Comparison of ENCODE assay signal across 1 cellular context in the genomic region with DNA sequence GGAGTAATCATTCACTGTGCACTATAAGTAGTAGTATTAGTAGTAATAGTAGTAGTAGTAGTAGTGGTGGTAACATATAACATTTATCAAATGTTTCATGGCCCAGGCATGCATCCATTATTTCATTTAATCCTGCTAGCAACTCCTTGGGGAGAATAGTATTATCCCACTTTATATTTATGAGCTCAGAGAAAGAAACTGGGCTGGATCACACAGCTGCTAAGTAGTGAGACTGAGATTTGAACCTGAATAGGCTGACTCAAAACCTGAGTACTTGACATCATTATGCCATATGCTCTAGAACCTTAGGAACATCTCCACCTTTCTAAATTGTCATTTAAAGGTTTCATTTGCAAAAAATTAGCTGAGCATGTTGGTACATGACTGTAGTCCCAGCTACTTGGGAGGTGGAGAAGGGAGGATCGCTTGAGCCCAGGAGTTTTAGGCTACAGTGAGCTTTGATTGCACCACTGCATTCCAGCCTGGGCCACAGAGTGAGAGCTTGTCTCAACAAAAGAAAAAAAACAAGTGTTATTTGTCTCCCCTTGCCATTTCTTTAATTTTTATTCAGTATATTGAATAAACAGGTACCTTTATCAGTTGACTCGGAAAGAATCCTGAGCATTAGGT.
TF ChIP-seq lines count a peak whose summit lies in the region.

No MANE protein-coding gene starts in this region.

TF ChIP-seq in SK-N-SH, 30 proteins besides CTCF, POLR2A, EP300 and RAD21 (continued from another document):
- TF ChIP-seq, protein P1, sequence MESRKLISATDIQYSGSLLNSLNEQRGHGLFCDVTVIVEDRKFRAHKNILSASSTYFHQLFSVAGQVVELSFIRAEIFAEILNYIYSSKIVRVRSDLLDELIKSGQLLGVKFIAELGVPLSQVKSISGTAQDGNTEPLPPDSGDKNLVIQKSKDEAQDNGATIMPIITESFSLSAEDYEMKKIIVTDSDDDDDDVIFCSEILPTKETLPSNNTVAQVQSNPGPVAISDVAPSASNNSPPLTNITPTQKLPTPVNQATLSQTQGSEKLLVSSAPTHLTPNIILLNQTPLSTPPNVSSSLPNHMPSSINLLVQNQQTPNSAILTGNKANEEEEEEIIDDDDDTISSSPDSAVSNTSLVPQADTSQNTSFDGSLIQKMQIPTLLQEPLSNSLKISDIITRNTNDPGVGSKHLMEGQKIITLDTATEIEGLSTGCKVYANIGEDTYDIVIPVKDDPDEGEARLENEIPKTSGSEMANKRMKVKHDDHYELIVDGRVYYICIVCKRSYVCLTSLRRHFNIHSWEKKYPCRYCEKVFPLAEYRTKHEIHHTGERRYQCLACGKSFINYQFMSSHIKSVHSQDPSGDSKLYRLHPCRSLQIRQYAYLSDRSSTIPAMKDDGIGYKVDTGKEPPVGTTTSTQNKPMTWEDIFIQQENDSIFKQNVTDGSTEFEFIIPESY (IDR thresholded peaks at IDR 0.05; ENCODE audit: borderline replicate concordance, low read depth) = no peak
- TF ChIP-seq, protein P2, sequence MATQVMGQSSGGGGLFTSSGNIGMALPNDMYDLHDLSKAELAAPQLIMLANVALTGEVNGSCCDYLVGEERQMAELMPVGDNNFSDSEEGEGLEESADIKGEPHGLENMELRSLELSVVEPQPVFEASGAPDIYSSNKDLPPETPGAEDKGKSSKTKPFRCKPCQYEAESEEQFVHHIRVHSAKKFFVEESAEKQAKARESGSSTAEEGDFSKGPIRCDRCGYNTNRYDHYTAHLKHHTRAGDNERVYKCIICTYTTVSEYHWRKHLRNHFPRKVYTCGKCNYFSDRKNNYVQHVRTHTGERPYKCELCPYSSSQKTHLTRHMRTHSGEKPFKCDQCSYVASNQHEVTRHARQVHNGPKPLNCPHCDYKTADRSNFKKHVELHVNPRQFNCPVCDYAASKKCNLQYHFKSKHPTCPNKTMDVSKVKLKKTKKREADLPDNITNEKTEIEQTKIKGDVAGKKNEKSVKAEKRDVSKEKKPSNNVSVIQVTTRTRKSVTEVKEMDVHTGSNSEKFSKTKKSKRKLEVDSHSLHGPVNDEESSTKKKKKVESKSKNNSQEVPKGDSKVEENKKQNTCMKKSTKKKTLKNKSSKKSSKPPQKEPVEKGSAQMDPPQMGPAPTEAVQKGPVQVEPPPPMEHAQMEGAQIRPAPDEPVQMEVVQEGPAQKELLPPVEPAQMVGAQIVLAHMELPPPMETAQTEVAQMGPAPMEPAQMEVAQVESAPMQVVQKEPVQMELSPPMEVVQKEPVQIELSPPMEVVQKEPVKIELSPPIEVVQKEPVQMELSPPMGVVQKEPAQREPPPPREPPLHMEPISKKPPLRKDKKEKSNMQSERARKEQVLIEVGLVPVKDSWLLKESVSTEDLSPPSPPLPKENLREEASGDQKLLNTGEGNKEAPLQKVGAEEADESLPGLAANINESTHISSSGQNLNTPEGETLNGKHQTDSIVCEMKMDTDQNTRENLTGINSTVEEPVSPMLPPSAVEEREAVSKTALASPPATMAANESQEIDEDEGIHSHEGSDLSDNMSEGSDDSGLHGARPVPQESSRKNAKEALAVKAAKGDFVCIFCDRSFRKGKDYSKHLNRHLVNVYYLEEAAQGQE (IDR thresholded peaks at IDR 0.05; ENCODE audit: low read depth, low read length) = no peak
- TF ChIP-seq ELF1 (IDR thresholded peaks at IDR 0.05) (no peak), FOXJ3 (CRISPR knock-in tag; IDR thresholded peaks at IDR 0.05) (no peak), GATA2 (CRISPR knock-in tag; IDR thresholded peaks at IDR 0.05) (no peak), RXRA (IDR thresholded peaks at IDR 0.05; ENCODE audit: borderline replicate concordance, low read depth) (no peak), TCF12 (IDR thresholded peaks at IDR 0.05) (no peak), YY1 (IDR thresholded peaks at IDR 0.05; ENCODE audit: low read depth) (no peak), FOXM1 (IDR thresholded peaks at IDR 0.05; ENCODE audit: low read depth) (no peak)
- TF ChIP-seq, protein P3, sequence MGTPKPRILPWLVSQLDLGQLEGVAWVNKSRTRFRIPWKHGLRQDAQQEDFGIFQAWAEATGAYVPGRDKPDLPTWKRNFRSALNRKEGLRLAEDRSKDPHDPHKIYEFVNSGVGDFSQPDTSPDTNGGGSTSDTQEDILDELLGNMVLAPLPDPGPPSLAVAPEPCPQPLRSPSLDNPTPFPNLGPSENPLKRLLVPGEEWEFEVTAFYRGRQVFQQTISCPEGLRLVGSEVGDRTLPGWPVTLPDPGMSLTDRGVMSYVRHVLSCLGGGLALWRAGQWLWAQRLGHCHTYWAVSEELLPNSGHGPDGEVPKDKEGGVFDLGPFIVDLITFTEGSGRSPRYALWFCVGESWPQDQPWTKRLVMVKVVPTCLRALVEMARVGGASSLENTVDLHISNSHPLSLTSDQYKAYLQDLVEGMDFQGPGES (IDR thresholded peaks at IDR 0.05; ENCODE audit: low read depth, low read length) = no peak
- TF ChIP-seq, protein P4, sequence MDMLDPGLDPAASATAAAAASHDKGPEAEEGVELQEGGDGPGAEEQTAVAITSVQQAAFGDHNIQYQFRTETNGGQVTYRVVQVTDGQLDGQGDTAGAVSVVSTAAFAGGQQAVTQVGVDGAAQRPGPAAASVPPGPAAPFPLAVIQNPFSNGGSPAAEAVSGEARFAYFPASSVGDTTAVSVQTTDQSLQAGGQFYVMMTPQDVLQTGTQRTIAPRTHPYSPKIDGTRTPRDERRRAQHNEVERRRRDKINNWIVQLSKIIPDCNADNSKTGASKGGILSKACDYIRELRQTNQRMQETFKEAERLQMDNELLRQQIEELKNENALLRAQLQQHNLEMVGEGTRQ (IDR thresholded peaks at IDR 0.05; ENCODE audit: borderline replicate concordance, low read depth, low read length) = no peak
TF ChIP-seq in SK-N-SH: peak in this region for 0.
